ENCODE assay signal across 29 cellular contexts in the genomic region with DNA sequence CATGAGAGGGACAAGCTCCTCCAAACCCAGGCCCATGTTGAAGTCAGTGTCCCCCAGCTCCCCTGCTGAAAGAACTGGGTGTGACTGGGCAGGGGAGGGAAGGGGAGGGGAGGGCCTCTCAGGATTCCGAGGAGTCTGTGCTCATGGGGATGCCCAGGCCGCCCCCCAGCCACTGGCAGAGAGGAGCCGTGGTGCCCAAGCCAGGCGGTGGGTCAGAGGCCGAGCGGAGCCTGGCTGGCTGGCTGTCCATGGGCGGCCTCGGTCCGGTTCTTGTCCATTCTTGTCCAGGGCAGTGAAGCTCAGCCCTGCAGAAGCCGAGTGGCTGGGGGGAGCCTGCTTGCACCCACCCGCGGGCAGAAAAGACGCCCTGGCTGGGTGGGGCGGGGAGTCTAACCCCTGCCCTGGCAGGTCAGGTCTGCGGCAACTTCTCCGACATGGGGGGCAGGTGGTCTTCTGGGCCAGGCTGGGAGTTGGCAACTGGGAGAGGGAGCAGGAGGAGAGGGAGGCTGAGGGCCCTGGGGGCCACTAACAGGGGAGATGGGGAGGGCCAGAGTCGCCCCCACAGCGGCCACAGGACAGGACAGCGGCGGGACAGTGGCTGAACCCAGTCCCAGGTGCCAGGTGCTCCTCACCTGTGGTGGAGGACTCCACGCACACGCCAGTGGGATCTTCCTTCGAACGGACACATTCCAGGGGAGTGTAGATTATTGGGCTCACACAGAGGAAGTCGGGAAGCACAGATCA. TPM values are rescaled to one million over a fixed set of nuclear protein-coding genes. Genes with fewer than 3 reads are reported as not detected.
DNase-seq lines count a peak whose midpoint lies in the region; ATAC-seq, FAIRE-seq and TF ChIP-seq lines count a peak whose summit lies in the region.
"Had no signal": no experiment of that assay in that cellular context is flagged by ENCODE, and none has a peak within 500 bp of the region (broad histone marks: within the 10 kb centered on the region; RNA-seq: fewer than 3 reads in every experiment).

No MANE protein-coding gene starts in this region.

- H3K4me1 Mint-ChIP-seq in neural crest cell (peaks cover 18% of the 10 kb centered on the region), type B pancreatic cell (ENCODE audit: unreplicated experiment) (peaks cover 35% of the 10 kb centered on the region)

- no peak for TF ChIP-seq EP300 in H1 (IDR thresholded peaks at IDR 0.05; ENCODE audit: borderline replicate concordance in 1 of 2, low read depth in 2 of 2, low read length in 2 of 2)

- CTCF ChIA-PET in H1 (lab: Charles Lee; ENCODE audit: partially characterized antibody), result interaction anchor here (1.0 to 3.9 kb wide), 5 partner anchors 12 to 364 kb away, joined by 3 to 16 read pairs (median 4); no protein-coding TSS in a partner anchor

- DNase-seq in cardiac muscle cell (ENCODE audit: low read depth in 1 of 2, low spot score in 1 of 2) (no peak), left ventricle myocardium superior (no peak), H1 (ENCODE audit: low read depth in 1 of 2, low spot score in 2 of 2) (no peak), neural crest cell (ENCODE audit: low read depth, low spot score) (no peak), type B pancreatic cell (ENCODE audit: extremely low spot score, unreplicated experiment) (no peak), NCI-H1105 treated with DMSO at 0.1 percent for 48 hours (lab: John Stamatoyannopoulos, UW) (no peak)
- DNase-seq: 8988T; ACHN; BE2C; CD4-positive, alpha-beta T cell; DMS53; Kasumi-1; MV-4-11; NCI-H1105; NCI-H146; NCI-H1930; NCI-H2107; NCI-H526 treated with DMSO at 0.1 percent for 48 hours; RPMI8226; SHP77 treated with DMSO at 0.1 percent for 48 hours had no signal

- H4K5ac ChIP-seq in H1 (ENCODE audit: insufficient read length, low read depth, low read length), result no peak overlapping the region

- no peak overlapping the region for H3K18ac ChIP-seq in H1 (ENCODE audit: extremely low read depth, low read length)

- H3K9me3 Mint-ChIP-seq in neural crest cell (no peaks in the 10 kb centered on the region), type B pancreatic cell (no peaks in the 10 kb centered on the region)

- H3K79me2 ChIP-seq in H1 (ENCODE audit: control insufficient read depth in 1 of 2, insufficient read depth in 2 of 2, low read length in 2 of 2), result no peaks in the 10 kb centered on the region

- H3K27ac ChIP-seq in cardiac muscle cell, result peak overlapping the region; percentile 79
- H3K27ac ChIP-seq in H1 (ENCODE audit: low read depth, low read length), result no peak overlapping the region

- H3K27me3 ChIP-seq in cardiac muscle cell, result no peaks in the 10 kb centered on the region
- no peaks in the 10 kb centered on the region for H3K27me3 ChIP-seq in H1 (replicated peaks in 1 of 4; ENCODE audit: control insufficient read depth in 3 of 4, extremely low read depth in 1 of 4, insufficient read depth in 3 of 4, low read length in 3 of 4)
- H3K27me3 ChIP-seq: BE2C had no signal

- H3K23me2 ChIP-seq in H1 (ENCODE audit: low read depth, low read length), result no peaks in the 10 kb centered on the region

- no peak overlapping the region for H2BK5ac ChIP-seq in H1 (ENCODE audit: low read depth, low read length)

- no peak overlapping the region for H3K4me2 ChIP-seq in H1 (ENCODE audit: insufficient read depth in 1 of 2, low read depth in 2 of 2, low read length in 2 of 2)

- H3K36me3 ChIP-seq in cardiac muscle cell (no peaks in the 10 kb centered on the region), H1 (ENCODE audit: control insufficient read depth in 2 of 4, insufficient read depth in 4 of 4, low read length in 3 of 4) (no peaks in the 10 kb centered on the region)
- H3K36me3 ChIP-seq: BE2C had no signal

- no peak for TF ChIP-seq POLR2A in H1 (IDR thresholded peaks at IDR 0.05; ENCODE audit: control extremely low read depth in 1 of 2, low read depth in 2 of 2, low read length in 2 of 2)

- no peak overlapping the region for H2BK20ac ChIP-seq in H1 (ENCODE audit: low read length)

- H3K9ac ChIP-seq in H1 (replicated peaks in 1 of 4; ENCODE audit: extremely low read depth in 1 of 4, low read depth in 3 of 4, low read length in 3 of 4), result no peak overlapping the region

- intact Hi-C loops in left ventricle myocardium superior (cut with micrococcal nuclease), result no loop called here

- no peak overlapping the region for H3K23ac ChIP-seq in H1 (ENCODE audit: insufficient read length)

- H3K4me1 ChIP-seq in cardiac muscle cell (ENCODE audit: low read depth), result peaks cover 16% of the 10 kb centered on the region
- no peaks in the 10 kb centered on the region for H3K4me1 ChIP-seq in H1 (replicated peaks in 1 of 4; ENCODE audit: control insufficient read depth in 3 of 4, insufficient read depth in 4 of 4, low read length in 3 of 4)
- H3K4me1 ChIP-seq: BE2C had no signal

- H2BK120ac ChIP-seq in H1 (replicated peaks; ENCODE audit: low read depth, low read length), result no peak overlapping the region

- no peaks in the 10 kb centered on the region for H4K20me1 ChIP-seq in H1 (replicated peaks in 1 of 2; ENCODE audit: control insufficient read depth in 1 of 2, insufficient read depth in 2 of 2, low read length in 2 of 2)

- H4K8ac ChIP-seq in H1 (ENCODE audit: extremely low read depth, insufficient read depth, low read length), result no peak overlapping the region

- H3K27me3 Mint-ChIP-seq in neural crest cell (ENCODE audit: low read depth) (no peaks in the 10 kb centered on the region), type B pancreatic cell (peaks cover 4% of the 10 kb centered on the region)
- H3K27me3 Mint-ChIP-seq: CD4-positive, alpha-beta T cell had no signal

- POLR2A ChIA-PET in H1 (lab: Charles Lee; ENCODE audit: partially characterized antibody), result no interaction called here

- 91% methylated on average over 14 of the region's 25 CpGs; no CpG with 5 or more reads in 1 of the 2 experiments for WGBS in H1 (ENCODE audit: extremely low coverage in 1 of 2, insufficient coverage in 1 of 2, insufficient read length in 1 of 2, insufficient replicate concordance in 2 of 2, low coverage in 1 of 2, low lambda C conversion rate in 2 of 2, missing lambda C conversion rate in 1 of 2), 2 experiments

- H2AFZ ChIP-seq in H1 (ENCODE audit: low read length), result no peak overlapping the region

- no peak for ATAC-seq in left ventricle myocardium superior
- no peak for ATAC-seq in HG03571 (IDR thresholded peaks at IDR 0.05; ENCODE audit: unreplicated experiment)
- no peak for ATAC-seq in GM21825 (IDR thresholded peaks at IDR 0.05; ENCODE audit: unreplicated experiment)
- ATAC-seq: HCT116 had no signal

- H3K56ac ChIP-seq in H1 (replicated peaks; ENCODE audit: insufficient read length, low read depth, low read length), result no peak overlapping the region

- no peak overlapping the region for H3K14ac ChIP-seq in H1 (ENCODE audit: insufficient read length)

- H3K36me3 Mint-ChIP-seq in neural crest cell (ENCODE audit: low read depth) (no peaks in the 10 kb centered on the region), type B pancreatic cell (no peaks in the 10 kb centered on the region)

- H2AK5ac ChIP-seq in H1 (ENCODE audit: low read depth, low read length), result no peak overlapping the region

- H4K91ac ChIP-seq in H1 (replicated peaks; ENCODE audit: insufficient read length, low read length), result no peak overlapping the region

- H3K9me3 ChIP-seq in cardiac muscle cell (ENCODE audit: low read depth), result no peaks in the 10 kb centered on the region
- H3K9me3 ChIP-seq in H1 (ENCODE audit: insufficient read depth in 2 of 2, low read depth in 1 of 2, low read length in 1 of 2), result no peaks in the 10 kb centered on the region; a peak in 1 of 4 replicates
- H3K9me3 ChIP-seq: BE2C had no signal

- H3K27ac Mint-ChIP-seq in neural crest cell (ENCODE audit: unreplicated experiment), result peak overlapping the region; percentile 67
- H3K27ac Mint-ChIP-seq in type B pancreatic cell, result peak overlapping the region; percentile 87
- H3K27ac Mint-ChIP-seq: CD4-positive, alpha-beta T cell had no signal

- H2BK12ac ChIP-seq in H1 (ENCODE audit: low read depth, low read length), result no peak overlapping the region

- H2BK15ac ChIP-seq in H1 (ENCODE audit: low read length), result peak overlapping the region; percentile 29; the same call in 1 of the 2 replicates

- TF ChIP-seq CTCF in cardiac muscle cell (IDR thresholded peaks at IDR 0.05; ENCODE audit: low read depth, low read length) (no peak), H1 (IDR thresholded peaks at IDR 0.05; ENCODE audit: control extremely low read depth in 1 of 3, insufficient read depth in 1 of 3, low read depth in 1 of 3, low read length in 3 of 3) (no peak), neural crest cell (conservative IDR thresholded peaks at IDR 0.05) (no peak), type B pancreatic cell (conservative IDR thresholded peaks at IDR 0.05) (no peak)

- no peaks in the 10 kb centered on the region for H3K79me1 ChIP-seq in H1 (ENCODE audit: low read depth, low read length)

- no peak overlapping the region for H3K4ac ChIP-seq in H1 (replicated peaks; ENCODE audit: insufficient read length, low read depth, low read length)

- TF ChIP-seq RAD21 in H1 (IDR thresholded peaks at IDR 0.05 in 1 of 2, conservative IDR thresholded peaks at IDR 0.05 in 1 of 2; ENCODE audit: low read depth in 2 of 2, low read length in 2 of 2), result no peak

- H3K4me3 ChIP-seq in cardiac muscle cell, result no peak overlapping the region
- no peak overlapping the region for H3K4me3 ChIP-seq in H1 (ENCODE audit: extremely low read depth in 1 of 4, insufficient read depth in 2 of 4, low read depth in 3 of 4, low read length in 4 of 4)

- H3K4me3 Mint-ChIP-seq in neural crest cell, result no peak overlapping the region
- H3K4me3 Mint-ChIP-seq in type B pancreatic cell, result no peak overlapping the region
- H3K4me3 Mint-ChIP-seq: CD4-positive, alpha-beta T cell had no signal

- no peak for FAIRE-seq in H1 (lab: Jason Lieb, UNC)
- FAIRE-seq: G401.6 had no signal

TF ChIP-seq in H1, 55 proteins besides CTCF, POLR2A, EP300 and RAD21 (continues in another document):
- TF ChIP-seq JUN (IDR thresholded peaks at IDR 0.05; ENCODE audit: low read depth, low read length) (no peak), PHF8 (conservative IDR thresholded peaks at IDR 0.05; ENCODE audit: low read depth, low read length) (no peak), SIX5 (IDR thresholded peaks at IDR 0.05; ENCODE audit: low read depth, low read length) (no peak)

RNA-seq across cellular contexts. Expression of gene FOXL3, which starts 54.1 kb away (rescaled TPM):
- total RNA-seq in cardiac muscle cell (not detected in 2 replicates), left ventricle myocardium superior (not detected), neural crest cell (not detected in 2 replicates), type B pancreatic cell (ENCODE audit: low replicate concordance) (not detected in 2 replicates)
- polyA plus RNA-seq in cardiac muscle cell (not detected in 2 replicates), H1 (2011; rRNA removed) (not detected in 2 replicates)
- total RNA-seq in H1 (2021; fragmentation: NEBNext Ultra II Directional; extraction: Animal tissue kit (Norgen Biotek cat#: 25700)), result not detected in 2 replicates
- not detected for polyA plus RNA-seq in H1 (2011; cell fraction: cytosol; rRNA removed)
- polyA plus RNA-seq in H1 (2011; cell fraction: nucleus; rRNA removed), result not detected
- polyA plus RNA-seq in H1 (2012, experiment 1 of 2), result not detected in 4 replicates
- polyA plus RNA-seq in H1 (2012, experiment 2 of 2), result not detected
- polyA plus RNA-seq in H1 (2013, experiment 1 of 2), result not detected
- polyA plus RNA-seq in H1 (2013, experiment 2 of 2), result not detected
- not detected in 2 replicates for polyA minus RNA-seq in H1 (2011; rRNA and poly(A)+ RNA removed)
- not detected for polyA minus RNA-seq in H1 (2011; cell fraction: cytosol; rRNA and poly(A)+ RNA removed)
- polyA minus RNA-seq in H1 (2011; cell fraction: nucleus; rRNA and poly(A)+ RNA removed), result not detected
- total RNA-seq: CD4-positive, alpha-beta T cell; Daoy; H4; HT-29; M059J; NCI-H460 had no signal
